14 cellular contexts compared by ENCODE assay signal in genomic region chr6:20205722-20206154, GRCh38. TPM values are rescaled to one million over a fixed set of nuclear protein-coding genes. Genes with fewer than 3 reads are reported as not detected.
A peak's percentile ranks its signal among the peaks of the same experiment; 100 is the strongest.
DNase-seq lines count a peak whose midpoint lies in the region; ATAC-seq and TF ChIP-seq lines count a peak whose summit lies in the region.
"Had no signal": no experiment of that assay in that cellular context is flagged by ENCODE, and none has a peak within 500 bp of the region (broad histone marks: within the 10 kb centered on the region; RNA-seq: fewer than 3 reads in every experiment).

No MANE protein-coding gene starts in this region.

- H3K36me3 Mint-ChIP-seq in activated naive CD4-positive, alpha-beta T cell treated with anti-CD3 and anti-CD28 coated beads for 36 hours (ENCODE audit: low read depth): no peaks in the 10 kb centered on the region
- H3K36me3 Mint-ChIP-seq in T-helper 17 cell (ENCODE audit: low read depth): peaks cover 8% of the 10 kb centered on the region
- no peaks in the 10 kb centered on the region for H3K36me3 Mint-ChIP-seq in mesothelial cell of epicardium

- no peaks in the 10 kb centered on the region for H3K36me3 ChIP-seq in upper lobe of left lung
- H3K36me3 ChIP-seq: gastrocnemius medialis, HAP-1 had no signal

- no peak for DNase-seq in activated naive CD4-positive, alpha-beta T cell treated with anti-CD3 and anti-CD28 coated beads for 36 hours
- no peak for DNase-seq in activated naive CD4-positive, alpha-beta T cell treated with anti-CD3 and anti-CD28 coated beads, Interleukin-2, amount 50 U/mL, for 16 hours
- DNase-seq in T-helper 17 cell (no peak), upper lobe of left lung (peak in 1 of 2 donors; percentile 62), mesothelial cell of epicardium (ENCODE audit: low spot score in 2 of 2, unreplicated experiment in 2 of 2) (no peak), head of caudate nucleus (no peak)
- DNase-seq: activated CD8-positive, alpha-beta memory T cell treated with anti-CD3 and anti-CD28 coated beads, Interleukin-2, amount 50 U/mL, for 4 hours; gastrocnemius medialis had no signal

- WGBS in upper lobe of left lung, 2 donors: 50 to 78% methylated on average over 6 of the region's 6 CpGs

- no peaks in the 10 kb centered on the region for H3K9me3 Mint-ChIP-seq in activated naive CD4-positive, alpha-beta T cell treated with anti-CD3 and anti-CD28 coated beads for 36 hours
- H3K9me3 Mint-ChIP-seq in mesothelial cell of epicardium: no peaks in the 10 kb centered on the region

- H3K27ac Mint-ChIP-seq in activated naive CD4-positive, alpha-beta T cell treated with anti-CD3 and anti-CD28 coated beads for 36 hours: peak overlapping the region; percentile 47
- H3K27ac Mint-ChIP-seq in T-helper 17 cell (peak overlapping the region; percentile 99), mesothelial cell of epicardium (no peak overlapping the region)

- ATAC-seq in T-helper 17 cell (no peak), upper lobe of left lung (ENCODE audit: low FRiP score in 2 of 2) (peak in 1 of 2 donors; percentile 38), GM19023 (IDR thresholded peaks at IDR 0.05; ENCODE audit: unreplicated experiment) (no peak)
- ATAC-seq: gastrocnemius medialis had no signal

- H3K4me3 ChIP-seq in iPS-18c (ENCODE audit: insufficient read depth, low read depth, low read length) (peak overlapping the region; percentile 24; the same call in 1 of the 2 replicates), upper lobe of left lung (no peak overlapping the region)
- H3K4me3 ChIP-seq: coronary artery, gastrocnemius medialis, HAP-1, lung, SK-N-MC had no signal

- no peaks in the 10 kb centered on the region for H3K27me3 Mint-ChIP-seq in activated naive CD4-positive, alpha-beta T cell treated with anti-CD3 and anti-CD28 coated beads for 36 hours (ENCODE audit: low read depth)
- no peaks in the 10 kb centered on the region for H3K27me3 Mint-ChIP-seq in T-helper 17 cell
- no peaks in the 10 kb centered on the region for H3K27me3 Mint-ChIP-seq in mesothelial cell of epicardium (ENCODE audit: low read depth)

- H3K9me3 ChIP-seq in T-helper 17 cell (ENCODE audit: control insufficient read depth, low read length, poor library complexity, severe bottlenecking): no peaks in the 10 kb centered on the region
- no peaks in the 10 kb centered on the region for H3K9me3 ChIP-seq in iPS-18c (ENCODE audit: control insufficient read depth, insufficient read depth, low read length)
- H3K9me3 ChIP-seq in upper lobe of left lung: no peaks in the 10 kb centered on the region
- H3K9me3 ChIP-seq: gastrocnemius medialis, HAP-1 had no signal

- peaks cover 49 to 74% (median 54%) of the 10 kb centered on the region in 4 donors for H3K4me1 ChIP-seq in upper lobe of left lung
- H3K4me1 ChIP-seq: gastrocnemius medialis had no signal

- CTCF ChIA-PET in activated naive CD4-positive, alpha-beta T cell treated with anti-CD3 and anti-CD28 coated beads for 36 hours (lab: Charles Lee): no interaction called here

- TF ChIP-seq CTCF in upper lobe of left lung (IDR thresholded peaks at IDR 0.05) (no peak), mesothelial cell of epicardium (IDR thresholded peaks at IDR 0.05; ENCODE audit: unreplicated experiment) (no peak)

- no peaks in the 10 kb centered on the region for H3K27me3 ChIP-seq in upper lobe of left lung
- H3K27me3 ChIP-seq: gastrocnemius medialis had no signal

- TF ChIP-seq POLR2A in upper lobe of left lung (IDR thresholded peaks at IDR 0.05): no peak

- H3K4me1 Mint-ChIP-seq in activated naive CD4-positive, alpha-beta T cell treated with anti-CD3 and anti-CD28 coated beads for 36 hours (ENCODE audit: low read depth): peaks cover 54% of the 10 kb centered on the region
- H3K4me1 Mint-ChIP-seq in T-helper 17 cell: peaks cover 57% of the 10 kb centered on the region
- H3K4me1 Mint-ChIP-seq in mesothelial cell of epicardium: peaks cover 62% of the 10 kb centered on the region

- no peak for TF ChIP-seq EP300 in upper lobe of left lung (IDR thresholded peaks at IDR 0.05)

- intact Hi-C loops in activated naive CD4-positive, alpha-beta T cell treated with anti-CD3 and anti-CD28 coated beads for 36 hours (cut with micrococcal nuclease): loop anchor here (10.0 kb wide), 1 partner anchor 1859 kb away; no protein-coding TSS in a partner anchor
- intact Hi-C loops in head of caudate nucleus (cut with DNase I): no loop called here

- H3K4me3 Mint-ChIP-seq in activated naive CD4-positive, alpha-beta T cell treated with anti-CD3 and anti-CD28 coated beads for 36 hours: no peak overlapping the region
- H3K4me3 Mint-ChIP-seq in T-helper 17 cell (peak overlapping the region; percentile 98), mesothelial cell of epicardium (no peak overlapping the region)

- peak overlapping the region in 3 of 4 donors; percentile 55 to 81 (median 55) for H3K27ac ChIP-seq in upper lobe of left lung
- H3K27ac ChIP-seq: gastrocnemius medialis, SK-N-MC had no signal

RNA-seq across cellular contexts. Expression of gene MBOAT1, which starts 6.5 kb away (rescaled TPM):
- total RNA-seq in activated naive CD4-positive, alpha-beta T cell treated with anti-CD3 and anti-CD28 coated beads for 36 hours: 1 to 10 TPM; 6.3 to 7.3 TPM
- total RNA-seq in T-helper 17 cell: 10 to 100 TPM; 20.6 to 25.9 TPM
- 10 to 100 TPM in 4 of 6 donors, 1 to 10 TPM in 2; 4.2 to 17.5 (median 12.2) TPM for total RNA-seq in upper lobe of left lung
- 23.5 to 24.6 TPM (median 24.5 TPM) in 3 replicates for total RNA-seq in mesothelial cell of epicardium
